Comparison of ENCODE assay signal across 32 cellular contexts in genomic region chr21:28513450-28513849, GRCh38.
"Had no signal": no experiment of that assay in that cellular context is flagged by ENCODE, and none has a peak within 500 bp of the region (broad histone marks: within the 10 kb centered on the region; RNA-seq: fewer than 3 reads in every experiment).

No MANE protein-coding gene starts in this region.

- DNase-seq: activated CD4-positive, alpha-beta memory T cell treated with anti-CD3 and anti-CD28 coated beads, Interleukin-2, amount 10 ng/mL, durations not matched to agents 7 days and 5 days; activated CD4-positive, alpha-beta T cell treated with anti-CD3 and anti-CD28 coated beads for 1 hour; activated CD4-positive, alpha-beta T cell treated with anti-CD3 and anti-CD28 coated beads, Interleukin-2, amount 10 ng/mL, durations not matched to agents 7 days and 5 days; activated CD8-positive, alpha-beta memory T cell treated with anti-CD3 and anti-CD28 coated beads, Interleukin-2, amount 50 U/mL, for 48 hours; activated gamma-delta T cell; activated naive CD4-positive, alpha-beta T cell treated with anti-CD3 and anti-CD28 coated beads, Interleukin-2, amount 10 ng/mL, durations not matched to agents 7 days and 5 days; activated naive CD8-positive, alpha-beta T cell treated with anti-CD3 and anti-CD28 coated beads, Interleukin-2, amount 10 ng/mL, durations not matched to agents 7 days and 5 days; activated T-cell treated with anti-CD3 and anti-CD28 coated beads, Interleukin-2, amount 50 U/mL, for 24 hours; amniotic stem cell; central memory CD4-positive, alpha-beta T cell; endodermal cell; islet precursor cell; left cardiac atrium; mammary epithelial cell; nephron progenitor cell; ovary; sigmoid colon; small intestine; stimulated activated CD4-positive, alpha-beta T cell treated with anti-CD3 and anti-CD28 coated beads, Interleukin-1b, Interleukin-23, amount 100 ng/mL, for 48 hours; stimulated activated CD4-positive, alpha-beta T cell treated with anti-CD3 and anti-CD28 coated beads, Interleukin-4, amount 100 ng/mL, for 4 hours; stimulated activated CD8-positive, alpha-beta memory T cell treated with anti-CD3 and anti-CD28 coated beads, Interleukin-4, amount 100 ng/mL, for 48 hours; stomach; T-helper 2 cell; thyroid gland had no signal

- H3K36me3 ChIP-seq: breast epithelium, gastroesophageal sphincter, neutrophil, ovary, prostate gland, sigmoid colon, stomach, thyroid gland had no signal

- H3K4me1 Mint-ChIP-seq: activated CD4-positive, alpha-beta T cell treated with anti-CD3 and anti-CD28 coated beads, Interleukin-2, amount 10 ng/mL, durations not matched to agents 7 days and 5 days; activated naive CD4-positive, alpha-beta T cell treated with anti-CD3 and anti-CD28 coated beads, Interleukin-2, amount 10 ng/mL, durations not matched to agents 7 days and 5 days had no signal

- H3K27me3 Mint-ChIP-seq: activated CD4-positive, alpha-beta memory T cell treated with anti-CD3 and anti-CD28 coated beads, Interleukin-2, amount 10 ng/mL, durations not matched to agents 7 days and 5 days; activated naive CD4-positive, alpha-beta T cell treated with anti-CD3 and anti-CD28 coated beads, Interleukin-2, amount 10 ng/mL, durations not matched to agents 7 days and 5 days; dendritic cell treated with granulocyte-macrophage colony-stimulating factor and Interleukin-4, amounts not matched to agents 40 ng/mL and 50 ng/mL, for 4 days had no signal

- H3K27me3 ChIP-seq: breast epithelium, gastroesophageal sphincter, hepatocyte, neutrophil, ovary, sigmoid colon, stomach, thyroid gland had no signal

- H3K79me2 ChIP-seq: hepatocyte had no signal

- H2AFZ ChIP-seq: hepatocyte had no signal

- H3K36me3 Mint-ChIP-seq: activated naive CD4-positive, alpha-beta T cell treated with anti-CD3 and anti-CD28 coated beads, Interleukin-2, amount 10 ng/mL, durations not matched to agents 7 days and 5 days; activated naive CD8-positive, alpha-beta T cell treated with anti-CD3 and anti-CD28 coated beads, Interleukin-2, amount 10 ng/mL, durations not matched to agents 7 days and 5 days; stimulated activated memory B cell treated with anti-CD40 and anti-IgM and Interleukin-4, amounts not matched to agents 10 μg/mL and 1 μg/mL and 100 μg/mL, for 72 hours had no signal

- H3K4me1 ChIP-seq: breast epithelium, prostate gland, sigmoid colon, stomach, thyroid gland had no signal

- H3K9me3 ChIP-seq: breast epithelium, gastroesophageal sphincter, neutrophil, ovary, prostate gland, sigmoid colon, stomach, thyroid gland had no signal

- H3K4me2 ChIP-seq: hepatocyte had no signal

- H3K4me3 ChIP-seq: breast epithelium, gastroesophageal sphincter, hepatocyte, ovary, prostate gland, sigmoid colon, stomach, thyroid gland had no signal

- H3K9me3 Mint-ChIP-seq: activated CD4-positive, alpha-beta memory T cell treated with anti-CD3 and anti-CD28 coated beads, Interleukin-2, amount 10 ng/mL, durations not matched to agents 7 days and 5 days; activated CD4-positive, alpha-beta T cell treated with anti-CD3 and anti-CD28 coated beads, Interleukin-2, amount 10 ng/mL, durations not matched to agents 7 days and 5 days; activated naive CD4-positive, alpha-beta T cell treated with anti-CD3 and anti-CD28 coated beads, Interleukin-2, amount 10 ng/mL, durations not matched to agents 7 days and 5 days; activated naive CD8-positive, alpha-beta T cell treated with anti-CD3 and anti-CD28 coated beads, Interleukin-2, amount 10 ng/mL, durations not matched to agents 7 days and 5 days; activated T-cell treated with anti-CD3 and anti-CD28 coated beads, Interleukin-2, amount 50 U/mL, for 24 hours; dendritic cell treated with granulocyte-macrophage colony-stimulating factor and Interleukin-4, amounts not matched to agents 40 ng/mL and 50 ng/mL, for 4 days; endodermal cell; nephron progenitor cell; stimulated activated memory B cell treated with anti-CD40 and anti-IgM and Interleukin-4, amounts not matched to agents 10 μg/mL and 1 μg/mL and 100 μg/mL, for 72 hours had no signal

- FAIRE-seq: small intestine had no signal

- H3K4me3 Mint-ChIP-seq: activated CD4-positive, alpha-beta memory T cell treated with anti-CD3 and anti-CD28 coated beads, Interleukin-2, amount 10 ng/mL, durations not matched to agents 7 days and 5 days; activated CD4-positive, alpha-beta T cell treated with anti-CD3 and anti-CD28 coated beads, Interleukin-2, amount 10 ng/mL, durations not matched to agents 7 days and 5 days; activated naive CD4-positive, alpha-beta T cell treated with anti-CD3 and anti-CD28 coated beads, Interleukin-2, amount 10 ng/mL, durations not matched to agents 7 days and 5 days; activated naive CD8-positive, alpha-beta T cell treated with anti-CD3 and anti-CD28 coated beads, Interleukin-2, amount 10 ng/mL, durations not matched to agents 7 days and 5 days; activated T-cell treated with anti-CD3 and anti-CD28 coated beads, Interleukin-2, amount 50 U/mL, for 24 hours; dendritic cell treated with granulocyte-macrophage colony-stimulating factor and Interleukin-4, amounts not matched to agents 40 ng/mL and 50 ng/mL, for 4 days; endodermal cell; nephron progenitor cell; stimulated activated memory B cell treated with anti-CD40 and anti-IgM and Interleukin-4, amounts not matched to agents 10 μg/mL and 1 μg/mL and 100 μg/mL, for 72 hours had no signal

- ATAC-seq: esophagus mucosa; gastroesophageal sphincter; left cardiac atrium; stimulated activated memory B cell treated with anti-CD40 and anti-IgM and Interleukin-4, amounts not matched to agents 10 μg/mL and 1 μg/mL and 100 μg/mL, for 72 hours had no signal

- H3K27ac Mint-ChIP-seq: activated CD4-positive, alpha-beta memory T cell treated with anti-CD3 and anti-CD28 coated beads, Interleukin-2, amount 10 ng/mL, durations not matched to agents 7 days and 5 days; activated CD4-positive, alpha-beta T cell treated with anti-CD3 and anti-CD28 coated beads, Interleukin-2, amount 10 ng/mL, durations not matched to agents 7 days and 5 days; activated naive CD4-positive, alpha-beta T cell treated with anti-CD3 and anti-CD28 coated beads, Interleukin-2, amount 10 ng/mL, durations not matched to agents 7 days and 5 days; activated naive CD8-positive, alpha-beta T cell treated with anti-CD3 and anti-CD28 coated beads, Interleukin-2, amount 10 ng/mL, durations not matched to agents 7 days and 5 days; activated T-cell treated with anti-CD3 and anti-CD28 coated beads, Interleukin-2, amount 50 U/mL, for 24 hours; dendritic cell treated with granulocyte-macrophage colony-stimulating factor and Interleukin-4, amounts not matched to agents 40 ng/mL and 50 ng/mL, for 4 days; endodermal cell; nephron progenitor cell; stimulated activated memory B cell treated with anti-CD40 and anti-IgM and Interleukin-4, amounts not matched to agents 10 μg/mL and 1 μg/mL and 100 μg/mL, for 72 hours had no signal

- H3K27ac ChIP-seq: breast epithelium, gastroesophageal sphincter, hepatocyte, neutrophil, ovary, prostate gland, sigmoid colon, stomach, thyroid gland had no signal
